In genomic region chrX:20224814-20225487, GRCh38 we compare ENCODE assay signal across 8 cellular contexts. TPM values are rescaled to one million over a fixed set of nuclear protein-coding genes. Genes with fewer than 3 reads are reported as not detected.
A peak's percentile ranks its signal among the peaks of the same experiment; 100 is the strongest.
DNase-seq lines count a peak whose midpoint lies in the region; ATAC-seq and TF ChIP-seq lines count a peak whose summit lies in the region.

No MANE protein-coding gene starts in this region.

- H3K27me3 ChIP-seq in mesenchymal stem cell (ENCODE audit: control insufficient read depth in 1 of 2, insufficient read depth in 1 of 2, low read length in 2 of 2) (peaks cover 0 to 3% of the 10 kb centered on the region in 2 experiments), transverse colon (no peaks in the 10 kb centered on the region)

- no peak overlapping the region for H2BK12ac ChIP-seq in mesenchymal stem cell (ENCODE audit: low read length in 2 of 2)

- H2BK120ac ChIP-seq in mesenchymal stem cell (ENCODE audit: low read depth, low read length) = no peak overlapping the region

- no peak for TF ChIP-seq POLR2A in transverse colon (IDR thresholded peaks at IDR 0.05)

- no peak overlapping the region for H4K91ac ChIP-seq in mesenchymal stem cell (ENCODE audit: low read length)

- H3K4me1 ChIP-seq in mesenchymal stem cell (ENCODE audit: control insufficient read depth, insufficient read depth, low read depth, low read length) = no peaks in the 10 kb centered on the region
- peaks cover 0 to 3% (median 0%) of the 10 kb centered on the region in 4 donors for H3K4me1 ChIP-seq in transverse colon

- H3K36me3 Mint-ChIP-seq in activated T-helper 17 cell treated with anti-CD3 and anti-CD28 coated beads, Interleukin-2, amount 50 U/mL, for 72 hours (ENCODE audit: low read depth) = peaks cover 72% of the 10 kb centered on the region

- H3K9me3 ChIP-seq in mesenchymal stem cell (ENCODE audit: control insufficient read depth, low read length) (no peaks in the 10 kb centered on the region), transverse colon (no peaks in the 10 kb centered on the region)

- H3K27ac Mint-ChIP-seq in activated T-helper 17 cell treated with anti-CD3 and anti-CD28 coated beads, Interleukin-2, amount 50 U/mL, for 72 hours = peak overlapping the region; percentile 92
- peak overlapping the region in 1 of 2 donors; percentile 21 for H3K27ac Mint-ChIP-seq in stimulated activated naive CD8-positive, alpha-beta T cell treated with anti-CD3 and anti-CD28 coated beads, Interleukin-15, amount 100 ng/mL, for 72 hours

- H2BK5ac ChIP-seq in mesenchymal stem cell (ENCODE audit: low read depth, low read length, poor library complexity, severe bottlenecking) = no peak overlapping the region

- H3K4me1 Mint-ChIP-seq in activated T-helper 17 cell treated with anti-CD3 and anti-CD28 coated beads, Interleukin-2, amount 50 U/mL, for 72 hours = peaks cover 28% of the 10 kb centered on the region
- peaks cover 49% of the 10 kb centered on the region for H3K4me1 Mint-ChIP-seq in stimulated activated naive CD8-positive, alpha-beta T cell treated with anti-CD3 and anti-CD28 coated beads, Interleukin-15, amount 100 ng/mL, for 72 hours

- in situ Hi-C loops in transverse colon (cut with MboI; ENCODE audit: low pct_ligation_motif_present in 1 of 4, low pct_unique_long_range_greater_than_20kb in 1 of 4, low sequenced_read_pairs in 3 of 4) = no loop called here

- no peak overlapping the region for H3K23ac ChIP-seq in mesenchymal stem cell (ENCODE audit: low read length in 2 of 2)

- H2BK15ac ChIP-seq in mesenchymal stem cell (ENCODE audit: low read depth, poor library complexity, severe bottlenecking) = no peak overlapping the region

- H4K8ac ChIP-seq in mesenchymal stem cell (ENCODE audit: low read length) = no peak overlapping the region

- TF ChIP-seq EP300 in transverse colon (IDR thresholded peaks at IDR 0.05; ENCODE audit: low read depth) = no peak

- intact Hi-C loops in transverse colon (cut with DNase I; ENCODE audit: low total_unique reads) = no loop called here

- H3K79me1 ChIP-seq in mesenchymal stem cell (replicated peaks; ENCODE audit: low read length, poor library complexity, severe bottlenecking) = peaks cover 2% of the 10 kb centered on the region

- no peak overlapping the region for H2AFZ ChIP-seq in mesenchymal stem cell (ENCODE audit: low read depth, low read length)

- no peak overlapping the region for H3K4ac ChIP-seq in mesenchymal stem cell (ENCODE audit: low read depth in 1 of 2, low read length in 2 of 2)

- peak; percentile 5 for DNase-seq in stimulated activated CD4-positive, alpha-beta T cell treated with anti-CD3 and anti-CD28 coated beads, Interleukin-15, amount 100 ng/mL, for 24 hours
- DNase-seq in stimulated activated CD4-positive, alpha-beta T cell treated with anti-CD3 and anti-CD28 coated beads, Interleukin-2, amount 100 ng/mL, for 48 hours = no peak
- no peak for DNase-seq in stimulated activated naive CD8-positive, alpha-beta T cell treated with anti-CD3 and anti-CD28 coated beads, Interleukin-15, amount 100 ng/mL, for 72 hours
- DNase-seq in mesenchymal stem cell = no peak
- no peak for DNase-seq in activated CD8-positive, alpha-beta memory T cell treated with anti-CD3 and anti-CD28 coated beads, Interleukin-2, amount 50 U/mL, for 4 hours
- no peak for DNase-seq in transverse colon

- peak overlapping the region; percentile 55 for H3K4me3 Mint-ChIP-seq in activated T-helper 17 cell treated with anti-CD3 and anti-CD28 coated beads, Interleukin-2, amount 50 U/mL, for 72 hours
- H3K4me3 Mint-ChIP-seq in stimulated activated naive CD8-positive, alpha-beta T cell treated with anti-CD3 and anti-CD28 coated beads, Interleukin-15, amount 100 ng/mL, for 72 hours = peak overlapping the region; percentile 31 to 35

- peak; percentile 92 for ATAC-seq in HG02938 (IDR thresholded peaks at IDR 0.05; ENCODE audit: unreplicated experiment)
- peak; percentile 95 for ATAC-seq in activated T-helper 17 cell treated with anti-CD3 and anti-CD28 coated beads, Interleukin-2, amount 50 U/mL, for 72 hours (replicated peaks)
- peak; percentile 97 for ATAC-seq in stimulated activated naive CD8-positive, alpha-beta T cell treated with anti-CD3 and anti-CD28 coated beads, Interleukin-15, amount 100 ng/mL, for 72 hours

- H3K14ac ChIP-seq in mesenchymal stem cell (ENCODE audit: low read length in 2 of 2) = no peak overlapping the region

- H3K36me3 ChIP-seq in mesenchymal stem cell (ENCODE audit: control insufficient read depth in 1 of 2, insufficient read depth in 2 of 2, low read depth in 1 of 2, low read length in 2 of 2) (peaks cover 0 to 13% of the 10 kb centered on the region in 2 experiments), transverse colon (no peaks in the 10 kb centered on the region)

- H3K4me2 ChIP-seq in mesenchymal stem cell (ENCODE audit: low read length, poor library complexity, severe bottlenecking) = no peak overlapping the region

- H3K18ac ChIP-seq in mesenchymal stem cell (ENCODE audit: low read depth in 1 of 2, low read length in 2 of 2) = no peak overlapping the region

- no peak overlapping the region for H3K9ac ChIP-seq in mesenchymal stem cell (ENCODE audit: low read length)

- H2AK5ac ChIP-seq in mesenchymal stem cell (ENCODE audit: low read length, severe bottlenecking) = no peak overlapping the region

- H3K4me3 ChIP-seq in mesenchymal stem cell (ENCODE audit: insufficient read depth in 1 of 2, low read depth in 1 of 2, low read length in 2 of 2) (no peak overlapping the region), transverse colon (no peak overlapping the region)

- no peak for TF ChIP-seq CTCF in transverse colon (IDR thresholded peaks at IDR 0.05)

- no peaks in the 10 kb centered on the region for H3K27me3 Mint-ChIP-seq in activated T-helper 17 cell treated with anti-CD3 and anti-CD28 coated beads, Interleukin-2, amount 50 U/mL, for 72 hours
- H3K27me3 Mint-ChIP-seq in stimulated activated naive CD8-positive, alpha-beta T cell treated with anti-CD3 and anti-CD28 coated beads, Interleukin-15, amount 100 ng/mL, for 72 hours = no peaks in the 10 kb centered on the region

- no CpG with 5 or more reads among the region's 2 CpGs for WGBS in mesenchymal stem cell
- 76% methylated on average over 2 of the region's 2 CpGs; no CpG with 5 or more reads in 1 of the 2 donors for WGBS in transverse colon (ENCODE audit: low coverage in 1 of 2), 2 donors

- H3K9me3 Mint-ChIP-seq in activated T-helper 17 cell treated with anti-CD3 and anti-CD28 coated beads, Interleukin-2, amount 50 U/mL, for 72 hours = no peaks in the 10 kb centered on the region
- H3K9me3 Mint-ChIP-seq in stimulated activated naive CD8-positive, alpha-beta T cell treated with anti-CD3 and anti-CD28 coated beads, Interleukin-15, amount 100 ng/mL, for 72 hours = no peaks in the 10 kb centered on the region

- H3K27ac ChIP-seq in mesenchymal stem cell (ENCODE audit: low read length, poor library complexity, severe bottlenecking) (no peak overlapping the region), transverse colon (no peak overlapping the region)

RNA-seq across cellular contexts. Expression of gene RPS6KA3, which starts 41.8 kb away (rescaled TPM):
- 10 to 100 TPM; 53.4 to 64.9 TPM for total RNA-seq in activated T-helper 17 cell treated with anti-CD3 and anti-CD28 coated beads, Interleukin-2, amount 50 U/mL, for 72 hours
- polyA plus RNA-seq in mesenchymal stem cell (2013, experiment 1 of 2) = 21.3 TPM
- 21.0 TPM for polyA plus RNA-seq in mesenchymal stem cell (2013, experiment 2 of 2)
- 10 to 100 TPM; 28.7 to 73.0 (median 49.8) TPM for total RNA-seq in transverse colon
